Comparison of ENCODE assay signal across 23 cellular contexts in the genomic region with DNA sequence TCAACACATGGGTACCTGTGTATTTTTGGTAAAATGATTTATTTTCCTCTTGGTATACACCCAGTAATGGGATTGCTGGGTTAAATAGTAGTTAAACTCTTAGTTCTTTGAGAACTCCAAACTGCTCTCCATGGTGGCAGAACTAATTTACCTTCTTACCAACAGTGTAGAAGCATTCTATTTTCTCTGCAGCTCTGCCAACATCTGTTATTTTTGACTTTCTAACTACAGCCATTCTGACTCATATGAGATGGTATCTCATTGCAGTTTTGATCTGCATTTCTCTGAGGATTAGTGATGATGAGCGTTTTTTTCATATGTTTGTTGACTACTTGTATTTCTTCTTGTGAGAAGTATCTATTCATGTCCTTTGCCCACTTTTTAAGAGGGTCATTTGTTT.
DNase-seq lines count a peak whose midpoint lies in the region; ATAC-seq, FAIRE-seq and TF ChIP-seq lines count a peak whose summit lies in the region.
"Had no signal": no experiment of that assay in that cellular context is flagged by ENCODE, and none has a peak within 500 bp of the region (broad histone marks: within the 10 kb centered on the region; RNA-seq: fewer than 3 reads in every experiment).

No MANE protein-coding gene starts in this region.

- no peak overlapping the region for H3K4me3 ChIP-seq in SK-N-SH (ENCODE audit: low read depth in 2 of 2, low read length in 1 of 2)
- H3K4me3 ChIP-seq: sigmoid colon, transverse colon had no signal

- WGBS in SK-N-SH (ENCODE audit: low lambda C conversion rate): 16% methylated on average over 1 of the region's 1 CpG

- no peak for TF ChIP-seq RAD21 in SK-N-SH (IDR thresholded peaks at IDR 0.05; ENCODE audit: low read length)

- no peak overlapping the region for H3K27ac Mint-ChIP-seq in glutamatergic neuron (ENCODE audit: unreplicated experiment)
- H3K27ac Mint-ChIP-seq: activated CD8-positive, alpha-beta memory T cell treated with anti-CD3 and anti-CD28 coated beads, Interleukin-2, amount 10 ng/mL, durations not matched to agents 7 days and 5 days; activated naive CD4-positive, alpha-beta T cell treated with anti-CD3 and anti-CD28 coated beads for 36 hours; activated T-cell treated with anti-CD3 and anti-CD28 coated beads, Interleukin-2, amount 50 U/mL, for 72 hours; HFFc6 had no signal

- DNase-seq in HS-27A (ENCODE audit: low read depth) (peak; percentile 8), SK-N-SH (no peak), dedifferentiated amniotic fluid mesenchymal stem cell (ENCODE audit: extremely low spot score) (peak; percentile 32), renal cortical epithelial cell (ENCODE audit: low read depth) (peak; percentile 0), glutamatergic neuron (no peak), cortex of kidney (lab: John Stamatoyannopoulos, UW) (no peak), D721Med (ENCODE audit: insufficient read length, low spot score) (no peak)
- DNase-seq: activated CD4-positive, alpha-beta T cell treated with anti-CD3 and anti-CD28 coated beads, Interleukin-2, amount 50 U/mL, for 1 hour; activated CD8-positive, alpha-beta memory T cell treated with anti-CD3 and anti-CD28 coated beads, Interleukin-2, amount 10 ng/mL, durations not matched to agents 7 days and 5 days; activated naive CD4-positive, alpha-beta T cell treated with anti-CD3 and anti-CD28 coated beads for 36 hours; activated T-cell treated with anti-CD3 and anti-CD28 coated beads, Interleukin-2, amount 50 U/mL, for 72 hours; anterior cingulate cortex; effector CD4-positive, alpha-beta T cell; HFFc6; KBM-7; kidney; NCI-H526; sigmoid colon; stimulated activated CD8-positive, alpha-beta memory T cell treated with anti-CD3 and anti-CD28 coated beads, Interleukin-4, amount 100 ng/mL, for 48 hours; transverse colon; WERI-Rb-1 had no signal

- H3K4me2 ChIP-seq in SK-N-SH: no peak overlapping the region

- H3K36me3 ChIP-seq in SK-N-SH (replicated peaks in 1 of 2; ENCODE audit: control insufficient read depth in 1 of 2, insufficient read depth in 2 of 2, low read length in 1 of 2): no peaks in the 10 kb centered on the region
- H3K36me3 ChIP-seq: sigmoid colon, transverse colon, WERI-Rb-1 had no signal

- no peaks in the 10 kb centered on the region for H3K9me3 ChIP-seq in SK-N-SH
- H3K9me3 ChIP-seq: sigmoid colon, transverse colon had no signal

- no peak overlapping the region for H3K27ac ChIP-seq in SK-N-SH (ENCODE audit: low read depth in 2 of 2, low read length in 1 of 2)
- H3K27ac ChIP-seq: parathyroid adenoma, sigmoid colon, transverse colon, WERI-Rb-1 had no signal

- FAIRE-seq in D721Med (lab: Jason Lieb, UNC): no peak
- FAIRE-seq: kidney had no signal

- no peaks in the 10 kb centered on the region for H3K36me3 Mint-ChIP-seq in glutamatergic neuron (ENCODE audit: unreplicated experiment)
- H3K36me3 Mint-ChIP-seq: activated CD8-positive, alpha-beta memory T cell treated with anti-CD3 and anti-CD28 coated beads, Interleukin-2, amount 10 ng/mL, durations not matched to agents 7 days and 5 days had no signal

- no peaks in the 10 kb centered on the region for H3K4me1 Mint-ChIP-seq in glutamatergic neuron (ENCODE audit: low read depth, unreplicated experiment)
- H3K4me1 Mint-ChIP-seq: activated CD8-positive, alpha-beta memory T cell treated with anti-CD3 and anti-CD28 coated beads, Interleukin-2, amount 10 ng/mL, durations not matched to agents 7 days and 5 days had no signal

- POLR2A ChIA-PET in SK-N-SH (lab: Yijun Ruan, JAX): no interaction called here

- no peaks in the 10 kb centered on the region for H3K9me3 Mint-ChIP-seq in glutamatergic neuron (ENCODE audit: unreplicated experiment)
- H3K9me3 Mint-ChIP-seq: activated naive CD4-positive, alpha-beta T cell treated with anti-CD3 and anti-CD28 coated beads for 36 hours had no signal

- no peaks in the 10 kb centered on the region for H3K4me1 ChIP-seq in SK-N-SH (ENCODE audit: control insufficient read depth in 1 of 2, insufficient read depth in 2 of 2, low read depth in 1 of 2, low read length in 1 of 2)
- H3K4me1 ChIP-seq: parathyroid adenoma, sigmoid colon, transverse colon had no signal

- no peak for ATAC-seq in GM19035 (IDR thresholded peaks at IDR 0.05; ENCODE audit: unreplicated experiment)
- ATAC-seq: activated CD8-positive, alpha-beta memory T cell treated with anti-CD3 and anti-CD28 coated beads, Interleukin-2, amount 10 ng/mL, durations not matched to agents 7 days and 5 days; activated T-cell treated with anti-CD3 and anti-CD28 coated beads, Interleukin-2, amount 50 U/mL, for 72 hours had no signal

- TF ChIP-seq CTCF in SK-N-SH (IDR thresholded peaks at IDR 0.05) (no peak), glutamatergic neuron (IDR thresholded peaks at IDR 0.05; ENCODE audit: partially characterized antibody, unreplicated experiment) (no peak), D721Med (IDR thresholded peaks at IDR 0.05; ENCODE audit: insufficient read depth, missing control alignments) (no peak)

- no peaks in the 10 kb centered on the region for H3K9me2 ChIP-seq in SK-N-SH

- H2AFZ ChIP-seq in SK-N-SH (ENCODE audit: low read depth): no peak overlapping the region
- H2AFZ ChIP-seq: parathyroid adenoma had no signal

- H3K4me3 Mint-ChIP-seq in glutamatergic neuron (ENCODE audit: unreplicated experiment): no peak overlapping the region
- H3K4me3 Mint-ChIP-seq: activated CD8-positive, alpha-beta memory T cell treated with anti-CD3 and anti-CD28 coated beads, Interleukin-2, amount 10 ng/mL, durations not matched to agents 7 days and 5 days; activated naive CD4-positive, alpha-beta T cell treated with anti-CD3 and anti-CD28 coated beads for 36 hours; activated T-cell treated with anti-CD3 and anti-CD28 coated beads, Interleukin-2, amount 50 U/mL, for 72 hours; HFFc6 had no signal

- CTCF ChIA-PET in SK-N-SH (lab: Yijun Ruan, JAX): no interaction called here

- no peaks in the 10 kb centered on the region for H3K79me2 ChIP-seq in SK-N-SH (ENCODE audit: insufficient read depth)
- H3K79me2 ChIP-seq: parathyroid adenoma had no signal

- no peaks in the 10 kb centered on the region for H4K20me1 ChIP-seq in SK-N-SH (ENCODE audit: insufficient read depth)

- no peaks in the 10 kb centered on the region for H3K27me3 Mint-ChIP-seq in glutamatergic neuron (ENCODE audit: unreplicated experiment)
- H3K27me3 Mint-ChIP-seq: activated CD8-positive, alpha-beta memory T cell treated with anti-CD3 and anti-CD28 coated beads, Interleukin-2, amount 10 ng/mL, durations not matched to agents 7 days and 5 days had no signal

- H3K27me3 ChIP-seq in SK-N-SH (ENCODE audit: insufficient read depth): no peaks in the 10 kb centered on the region
- H3K27me3 ChIP-seq: sigmoid colon, transverse colon had no signal

- TF ChIP-seq EP300 in SK-N-SH (IDR thresholded peaks at IDR 0.05; ENCODE audit: borderline replicate concordance in 1 of 2, low read depth in 1 of 2, low read length in 1 of 2): no peak

- no peak overlapping the region for H3K9ac ChIP-seq in SK-N-SH
- H3K9ac ChIP-seq: parathyroid adenoma had no signal

- no peaks in the 10 kb centered on the region for H3F3A ChIP-seq in SK-N-SH (replicated peaks; ENCODE audit: insufficient read depth)

TF ChIP-seq in SK-N-SH, 30 proteins besides CTCF, POLR2A, EP300 and RAD21 (continues in another document):
- no peak for TF ChIP-seq MAX (IDR thresholded peaks at IDR 0.05; ENCODE audit: low read depth)
- TF ChIP-seq FOXM1 (IDR thresholded peaks at IDR 0.05; ENCODE audit: low read depth): no peak
- no peak for TF ChIP-seq MEF2A (IDR thresholded peaks at IDR 0.05; ENCODE audit: borderline replicate concordance, low read depth)
- no peak for TF ChIP-seq USF2 (IDR thresholded peaks at IDR 0.05; ENCODE audit: borderline replicate concordance, low read depth, low read length)
- TF ChIP-seq REST (IDR thresholded peaks at IDR 0.05; ENCODE audit: low read depth, low read length): 0 out of 2 replicates have a peak, but pooled peaks have one; percentile 52
- no peak for TF ChIP-seq ELF1 (IDR thresholded peaks at IDR 0.05)

Comparison
In these comparisons a context has a peak if more than half of its experiments do, and no peak if none do; other contexts are left out.
1. DNase-seq: peak in HS-27A (single experiment), dedifferentiated amniotic fluid mesenchymal stem cell (single experiment) and renal cortical epithelial cell (single experiment); none in SK-N-SH (single experiment), glutamatergic neuron (single experiment), cortex of kidney (single experiment) and D721Med (single experiment).